ENCODE assay signal across 16 cellular contexts in the genomic region with DNA sequence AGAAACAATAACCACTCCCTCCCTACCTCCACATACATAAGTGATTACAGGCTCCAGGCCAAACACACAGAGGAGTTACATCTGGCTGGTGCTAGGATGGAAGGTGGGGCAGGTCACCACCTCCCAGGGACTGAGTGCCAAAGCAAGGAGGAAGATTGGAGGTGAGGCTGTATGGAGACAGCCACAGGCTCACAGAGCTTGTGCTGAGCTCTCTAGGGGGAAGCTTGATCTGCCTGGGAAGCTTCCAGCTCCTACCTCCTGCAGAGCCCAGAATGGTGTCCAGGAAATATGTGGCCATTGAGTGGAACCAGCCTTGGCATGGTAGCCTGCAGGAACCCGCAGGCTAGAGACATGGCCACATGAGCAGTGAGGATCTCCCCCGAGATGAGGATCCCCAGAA. TPM values are rescaled to one million over a fixed set of nuclear protein-coding genes. Genes with fewer than 3 reads are reported as not detected.
DNase-seq lines count a peak whose midpoint lies in the region; ATAC-seq and TF ChIP-seq lines count a peak whose summit lies in the region.
"Had no signal": no experiment of that assay in that cellular context is flagged by ENCODE, and none has a peak within 500 bp of the region (broad histone marks: within the 10 kb centered on the region; RNA-seq: fewer than 3 reads in every experiment).

No MANE protein-coding gene starts in this region.

- H3K4me1 Mint-ChIP-seq in chondrocyte (ENCODE audit: low read depth), result peaks cover 28% of the 10 kb centered on the region
- peaks cover 25% of the 10 kb centered on the region for H3K4me1 Mint-ChIP-seq in nephron
- peaks cover 8% of the 10 kb centered on the region for H3K4me1 Mint-ChIP-seq in Caco-2 (ENCODE audit: low read depth, unreplicated experiment)
- peaks cover 18% of the 10 kb centered on the region for H3K4me1 Mint-ChIP-seq in activated T-helper 1 cell treated with anti-CD3 and anti-CD28 coated beads, Interleukin-12 subunit alpha, Interleukin-12 subunit beta, Interleukin-2, Interleukin-4 antibody, amounts not matched to agents 30 ng/mL and 10 ng/mL and 1 ng/mL, durations not matched to agents 14 hours and 24 hours and 36 hours (ENCODE audit: low read depth)
- H3K4me1 Mint-ChIP-seq in activated T-cell treated with anti-CD3 and anti-CD28 coated beads, Interleukin-2, amount 50 U/mL, for 24 hours (ENCODE audit: low read depth), result peaks cover 20% of the 10 kb centered on the region

- H3K27ac Mint-ChIP-seq in chondrocyte (ENCODE audit: unreplicated experiment) (peak overlapping the region; percentile 82), nephron (peak overlapping the region; percentile 25 to 49 (median 41)), Caco-2 (ENCODE audit: unreplicated experiment) (no peak overlapping the region)
- no peak overlapping the region for H3K27ac Mint-ChIP-seq in activated T-helper 1 cell treated with anti-CD3 and anti-CD28 coated beads, Interleukin-12 subunit alpha, Interleukin-12 subunit beta, Interleukin-2, Interleukin-4 antibody, amounts not matched to agents 30 ng/mL and 10 ng/mL and 1 ng/mL, durations not matched to agents 14 hours and 24 hours and 36 hours
- H3K27ac Mint-ChIP-seq in activated T-cell treated with anti-CD3 and anti-CD28 coated beads, Interleukin-2, amount 50 U/mL, for 24 hours, result no peak overlapping the region

- CTCF ChIA-PET in Caco-2 (lab: Charles Lee), result no interaction called here

- H3K4me3 Mint-ChIP-seq in chondrocyte (ENCODE audit: unreplicated experiment), result no peak overlapping the region
- H3K4me3 Mint-ChIP-seq in nephron, result peak overlapping the region in 2 of 3 experiments; percentile 54 to 70
- H3K4me3 Mint-ChIP-seq in Caco-2 (ENCODE audit: unreplicated experiment), result no peak overlapping the region
- H3K4me3 Mint-ChIP-seq in activated T-helper 1 cell treated with anti-CD3 and anti-CD28 coated beads, Interleukin-12 subunit alpha, Interleukin-12 subunit beta, Interleukin-2, Interleukin-4 antibody, amounts not matched to agents 30 ng/mL and 10 ng/mL and 1 ng/mL, durations not matched to agents 14 hours and 24 hours and 36 hours, result no peak overlapping the region
- no peak overlapping the region for H3K4me3 Mint-ChIP-seq in activated T-cell treated with anti-CD3 and anti-CD28 coated beads, Interleukin-2, amount 50 U/mL, for 24 hours

- H3K36me3 ChIP-seq in Caco-2 (ENCODE audit: control insufficient read depth, insufficient read depth, low read length), result no peaks in the 10 kb centered on the region; the same call in 1 of the 2 replicates
- H3K36me3 ChIP-seq: right lobe of liver, thoracic aorta had no signal

- POLR2A ChIA-PET in Caco-2 (lab: Charles Lee), result no interaction called here

- no peaks in the 10 kb centered on the region for H3K9me3 ChIP-seq in Caco-2
- H3K9me3 ChIP-seq: neutrophil, right lobe of liver, thoracic aorta had no signal

- peak; percentile 84 for DNase-seq in Caki2 (ENCODE audit: low read depth)
- DNase-seq in NCI-H69 (lab: John Stamatoyannopoulos, UW), result peak; percentile 18
- DNase-seq in chondrocyte (ENCODE audit: low spot score), result no peak
- no peak for DNase-seq in Caco-2
- no peak for DNase-seq in activated T-helper 1 cell treated with anti-CD3 and anti-CD28 coated beads, Interleukin-12 subunit alpha, Interleukin-12 subunit beta, Interleukin-2, Interleukin-4 antibody, amounts not matched to agents 30 ng/mL and 10 ng/mL and 1 ng/mL, durations not matched to agents 14 hours and 24 hours and 36 hours (ENCODE audit: low spot score)
- DNase-seq in activated T-cell treated with anti-CD3 and anti-CD28 coated beads, Interleukin-2, amount 50 U/mL, for 24 hours, result no peak
- DNase-seq: activated naive CD4-positive, alpha-beta T cell; NCI-H1092; NCI-H2171 treated with DMSO at 0.1 percent for 48 hours; right lobe of liver; stimulated activated CD4-positive, alpha-beta T cell treated with anti-CD3 and anti-CD28 coated beads, Interleukin-2, amount 100 ng/mL, for 48 hours had no signal

- in situ Hi-C loops in Caki2 (cut with HindIII; ENCODE audit: low pct_unique_long_range_greater_than_20kb, low sequenced_read_pairs), result no loop called here

- H3K4me1 ChIP-seq in Caco-2, result peaks cover 9% of the 10 kb centered on the region

- no peak for ATAC-seq in HG03045 (IDR thresholded peaks at IDR 0.05; ENCODE audit: unreplicated experiment)
- ATAC-seq: HepG2, right lobe of liver had no signal

- H3K36me3 Mint-ChIP-seq in chondrocyte (ENCODE audit: low read depth) (peaks cover 6% of the 10 kb centered on the region), nephron (ENCODE audit: low read depth) (peaks cover 12% of the 10 kb centered on the region), Caco-2 (ENCODE audit: insufficient read depth, unreplicated experiment) (peaks cover 7% of the 10 kb centered on the region)
- peaks cover 12% of the 10 kb centered on the region for H3K36me3 Mint-ChIP-seq in activated T-helper 1 cell treated with anti-CD3 and anti-CD28 coated beads, Interleukin-12 subunit alpha, Interleukin-12 subunit beta, Interleukin-2, Interleukin-4 antibody, amounts not matched to agents 30 ng/mL and 10 ng/mL and 1 ng/mL, durations not matched to agents 14 hours and 24 hours and 36 hours (ENCODE audit: low read depth)
- H3K36me3 Mint-ChIP-seq in activated T-cell treated with anti-CD3 and anti-CD28 coated beads, Interleukin-2, amount 50 U/mL, for 24 hours (ENCODE audit: low read depth), result peaks cover 23% of the 10 kb centered on the region

- H3K4me3 ChIP-seq in Caco-2 (ENCODE audit: low read depth, low read length), result no peak overlapping the region
- H3K4me3 ChIP-seq: right lobe of liver, thoracic aorta had no signal

- intact Hi-C loops in Caco-2 (cut with micrococcal nuclease; ENCODE audit: unreplicated experiment), result no loop called here
- intact Hi-C loops in activated T-helper 1 cell treated with anti-CD3 and anti-CD28 coated beads, Interleukin-12 subunit alpha, Interleukin-12 subunit beta, Interleukin-2, Interleukin-4 antibody, amounts not matched to agents 30 ng/mL and 10 ng/mL and 1 ng/mL, durations not matched to agents 14 hours and 24 hours and 36 hours (cut with micrococcal nuclease), result loop anchor here (10.0 kb wide), 1 partner anchor 411 kb away; a partner anchor contains a TSS

- H3K27me3 Mint-ChIP-seq in chondrocyte (ENCODE audit: low read depth) (no peaks in the 10 kb centered on the region), nephron (ENCODE audit: low read depth) (no peaks in the 10 kb centered on the region), Caco-2 (ENCODE audit: insufficient read depth, unreplicated experiment) (no peaks in the 10 kb centered on the region)
- H3K27me3 Mint-ChIP-seq in activated T-helper 1 cell treated with anti-CD3 and anti-CD28 coated beads, Interleukin-12 subunit alpha, Interleukin-12 subunit beta, Interleukin-2, Interleukin-4 antibody, amounts not matched to agents 30 ng/mL and 10 ng/mL and 1 ng/mL, durations not matched to agents 14 hours and 24 hours and 36 hours (ENCODE audit: insufficient read depth), result no peaks in the 10 kb centered on the region
- no peaks in the 10 kb centered on the region for H3K27me3 Mint-ChIP-seq in activated T-cell treated with anti-CD3 and anti-CD28 coated beads, Interleukin-2, amount 50 U/mL, for 24 hours

- no TSS peak for BruUV-seq in Caco-2 (replicated peaks; lab: Mats Ljungman, UMichigan)

- no peaks in the 10 kb centered on the region for H3K9me3 Mint-ChIP-seq in chondrocyte (ENCODE audit: low read depth)
- H3K9me3 Mint-ChIP-seq in nephron, result no peaks in the 10 kb centered on the region
- no peaks in the 10 kb centered on the region for H3K9me3 Mint-ChIP-seq in Caco-2 (ENCODE audit: unreplicated experiment)
- H3K9me3 Mint-ChIP-seq in activated T-helper 1 cell treated with anti-CD3 and anti-CD28 coated beads, Interleukin-12 subunit alpha, Interleukin-12 subunit beta, Interleukin-2, Interleukin-4 antibody, amounts not matched to agents 30 ng/mL and 10 ng/mL and 1 ng/mL, durations not matched to agents 14 hours and 24 hours and 36 hours, result no peaks in the 10 kb centered on the region
- no peaks in the 10 kb centered on the region for H3K9me3 Mint-ChIP-seq in activated T-cell treated with anti-CD3 and anti-CD28 coated beads, Interleukin-2, amount 50 U/mL, for 24 hours

- TF ChIP-seq CTCF in chondrocyte (IDR thresholded peaks at IDR 0.05) (no peak), nephron (IDR thresholded peaks at IDR 0.05; ENCODE audit: unreplicated experiment in 3 of 3) (no peak), Caco-2 (IDR thresholded peaks at IDR 0.05; ENCODE audit: insufficient read depth in 1 of 2, low read depth in 1 of 2, low read length in 1 of 2, severe bottlenecking in 1 of 2, unreplicated experiment in 1 of 2) (no peak)

- no peaks in the 10 kb centered on the region for H3K27me3 ChIP-seq in Caco-2 (replicated peaks; ENCODE audit: control insufficient read depth, insufficient read depth, low read length)
- H3K27me3 ChIP-seq: neutrophil, right lobe of liver had no signal

RNA-seq across cellular contexts. Expression of a gene that starts 3.6 kb away (rescaled TPM):
- 31.0 and 56.8 TPM in 2 replicates for total RNA-seq in Caki2 (2014; rRNA removed; shearing (Covaris generic); ENCODE audit: low replicate concordance)
- total RNA-seq in chondrocyte (105 to 111 TPM (median 110 TPM) in 3 replicates), Caco-2 (2022) (94.7 and 104 TPM in 2 replicates)
- 103 and 110 TPM in 2 replicates for total RNA-seq in activated T-helper 1 cell treated with anti-CD3 and anti-CD28 coated beads, Interleukin-12 subunit alpha, Interleukin-12 subunit beta, Interleukin-2, Interleukin-4 antibody, amounts not matched to agents 30 ng/mL and 10 ng/mL and 1 ng/mL, durations not matched to agents 14 hours and 24 hours and 36 hours

RNA-seq across cellular contexts. Expression of a gene that starts 8.2 kb away (rescaled TPM):
- 11.8 and 23.6 TPM in 2 replicates for total RNA-seq in Caki2 (2014; rRNA removed; shearing (Covaris generic); ENCODE audit: low replicate concordance)
- total RNA-seq in chondrocyte (37.3 to 49.3 TPM (median 37.7 TPM) in 3 replicates), Caco-2 (2022) (20.9 and 24.4 TPM in 2 replicates)
- 18.8 and 21.9 TPM in 2 replicates for total RNA-seq in activated T-helper 1 cell treated with anti-CD3 and anti-CD28 coated beads, Interleukin-12 subunit alpha, Interleukin-12 subunit beta, Interleukin-2, Interleukin-4 antibody, amounts not matched to agents 30 ng/mL and 10 ng/mL and 1 ng/mL, durations not matched to agents 14 hours and 24 hours and 36 hours

Comparison
In these comparisons a context has a peak if more than half of its experiments do, and no peak if none do; other contexts are left out.
1. DNase-seq: peak in Caki2 (single experiment) and NCI-H69 (single experiment); none in chondrocyte (single experiment), Caco-2 (0 of 2), activated T-helper 1 cell treated with anti-CD3 and anti-CD28 coated beads, Interleukin-12 subunit alpha, Interleukin-12 subunit beta, Interleukin-2, Interleukin-4 antibody, amounts not matched to agents 30 ng/mL and 10 ng/mL and 1 ng/mL, durations not matched to agents 14 hours and 24 hours and 36 hours (single experiment) and activated T-cell treated with anti-CD3 and anti-CD28 coated beads, Interleukin-2, amount 50 U/mL, for 24 hours (single experiment).
2. H3K27ac Mint-ChIP-seq: peak in chondrocyte (single experiment) and nephron (3 of 3); none in Caco-2 (single experiment), activated T-helper 1 cell treated with anti-CD3 and anti-CD28 coated beads, Interleukin-12 subunit alpha, Interleukin-12 subunit beta, Interleukin-2, Interleukin-4 antibody, amounts not matched to agents 30 ng/mL and 10 ng/mL and 1 ng/mL, durations not matched to agents 14 hours and 24 hours and 36 hours (single experiment) and activated T-cell treated with anti-CD3 and anti-CD28 coated beads, Interleukin-2, amount 50 U/mL, for 24 hours (single experiment).
3. H3K4me3 Mint-ChIP-seq: peak in nephron (2 of 3); none in chondrocyte (single experiment), Caco-2 (single experiment), activated T-helper 1 cell treated with anti-CD3 and anti-CD28 coated beads, Interleukin-12 subunit alpha, Interleukin-12 subunit beta, Interleukin-2, Interleukin-4 antibody, amounts not matched to agents 30 ng/mL and 10 ng/mL and 1 ng/mL, durations not matched to agents 14 hours and 24 hours and 36 hours (single experiment) and activated T-cell treated with anti-CD3 and anti-CD28 coated beads, Interleukin-2, amount 50 U/mL, for 24 hours (single experiment).